In the genomic region with DNA sequence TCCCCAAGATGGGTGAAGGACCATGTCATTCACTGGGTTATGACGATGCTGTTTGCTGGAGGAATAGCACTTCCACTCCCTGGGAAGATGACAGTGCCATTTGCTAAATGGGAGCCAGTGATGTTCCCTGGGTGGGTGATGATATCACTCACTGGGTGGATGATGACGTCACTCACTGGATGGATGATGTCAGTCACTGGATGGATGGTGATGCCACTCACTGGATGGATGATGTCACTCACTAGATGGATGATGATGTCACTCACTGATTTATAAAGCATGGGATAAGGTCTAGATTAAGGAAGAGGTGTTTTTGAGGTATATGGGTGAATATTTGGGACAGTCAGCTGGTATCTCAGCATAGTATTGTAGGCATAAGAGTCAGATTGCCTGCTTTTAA, we compare ENCODE assay signal across 27 cellular contexts.
"Had no signal": no experiment of that assay in that cellular context is flagged by ENCODE, and none has a peak within 500 bp of the region (broad histone marks: within the 10 kb centered on the region; RNA-seq: fewer than 3 reads in every experiment).

No MANE protein-coding gene starts in this region.

- H3K9me3 ChIP-seq: ascending aorta, body of pancreas, SJCRH30, SK-N-SH had no signal

- H3K27me3 ChIP-seq: ascending aorta, body of pancreas had no signal

- H3K36me3 Mint-ChIP-seq: activated naive CD4-positive, alpha-beta T cell treated with anti-CD3 and anti-CD28 coated beads, Interleukin-2, amount 50 U/mL, for 72 hours had no signal

- H3K27me3 Mint-ChIP-seq: activated naive CD8-positive, alpha-beta T cell treated with anti-CD3 and anti-CD28 coated beads, Interleukin-2, amount 50 U/mL, for 24 hours had no signal

- H3K27ac ChIP-seq: ascending aorta, body of pancreas, RWPE1, SJCRH30, WERI-Rb-1 had no signal

- H3K36me3 ChIP-seq: ascending aorta, SJCRH30, WERI-Rb-1 had no signal

- H3K4me3 Mint-ChIP-seq: activated CD4-positive, alpha-beta T cell treated with anti-CD3 and anti-CD28 coated beads for 36 hours; activated CD8-positive, alpha-beta T cell treated with anti-CD3 and anti-CD28 coated beads, Interleukin-2, amount 10 ng/mL, durations not matched to agents 7 days and 5 days; activated naive CD8-positive, alpha-beta T cell treated with anti-CD3 and anti-CD28 coated beads, Interleukin-2, amount 50 U/mL, for 24 hours had no signal

- H3K4me1 ChIP-seq: ascending aorta, body of pancreas, SJCRH30 had no signal

- H3K27ac Mint-ChIP-seq: activated CD4-positive, alpha-beta T cell treated with anti-CD3 and anti-CD28 coated beads for 36 hours; activated naive CD4-positive, alpha-beta T cell treated with anti-CD3 and anti-CD28 coated beads, Interleukin-2, amount 50 U/mL, for 72 hours; activated naive CD8-positive, alpha-beta T cell treated with anti-CD3 and anti-CD28 coated beads, Interleukin-2, amount 50 U/mL, for 24 hours had no signal

- H3K4me3 ChIP-seq: ascending aorta, body of pancreas, SJCRH30 had no signal

- ATAC-seq: activated CD4-positive, alpha-beta T cell treated with anti-CD3 and anti-CD28 coated beads for 36 hours; activated CD8-positive, alpha-beta T cell treated with anti-CD3 and anti-CD28 coated beads, Interleukin-2, amount 10 ng/mL, durations not matched to agents 7 days and 5 days; activated naive CD4-positive, alpha-beta T cell treated with anti-CD3 and anti-CD28 coated beads, Interleukin-2, amount 50 U/mL, for 72 hours; activated naive CD8-positive, alpha-beta T cell treated with anti-CD3 and anti-CD28 coated beads, Interleukin-2, amount 50 U/mL, for 24 hours; body of pancreas; Panc1 had no signal

- H3K9me3 Mint-ChIP-seq: activated naive CD8-positive, alpha-beta T cell treated with anti-CD3 and anti-CD28 coated beads, Interleukin-2, amount 50 U/mL, for 24 hours; central memory CD8-positive, alpha-beta T cell had no signal

- FAIRE-seq: colon had no signal

- DNase-seq: activated CD4-positive, alpha-beta T cell treated with anti-CD3 and anti-CD28 coated beads for 36 hours; activated CD8-positive, alpha-beta memory T cell treated with anti-CD3 and anti-CD28 coated beads, Interleukin-2, amount 50 U/mL, for 48 hours; activated CD8-positive, alpha-beta T cell treated with anti-CD3 and anti-CD28 coated beads, Interleukin-2, amount 10 ng/mL, durations not matched to agents 7 days and 5 days; activated naive CD8-positive, alpha-beta T cell treated with anti-CD3 and anti-CD28 coated beads, Interleukin-2, amount 50 U/mL, for 24 hours; activated T-cell treated with anti-CD3 and anti-CD28 coated beads, Interleukin-2, amount 50 U/mL, for 1 hour; amniotic stem cell; body of pancreas; NCI-H1092 treated with DMSO at 0.1 percent for 48 hours; NCI-H1417 treated with DMSO at 0.1 percent for 48 hours; NCI-H1694; NCI-H2029; NCI-H446 treated with DMSO at 0.1 percent for 48 hours; NCI-H524 treated with DMSO at 0.1 percent for 48 hours; NCI-H748 treated with DMSO at 0.1 percent for 48 hours; NK-92 treated with Interleukin-12 subunit alpha and Interleukin-12 subunit beta, amount 100 ng/mL, for 24 hours; OCI-M1; Right ventricle myocardium superior; SJCRH30; SK-N-SH; T-helper 1 cell; WERI-Rb-1 had no signal
